9 cellular contexts compared by ENCODE assay signal in the genomic region with DNA sequence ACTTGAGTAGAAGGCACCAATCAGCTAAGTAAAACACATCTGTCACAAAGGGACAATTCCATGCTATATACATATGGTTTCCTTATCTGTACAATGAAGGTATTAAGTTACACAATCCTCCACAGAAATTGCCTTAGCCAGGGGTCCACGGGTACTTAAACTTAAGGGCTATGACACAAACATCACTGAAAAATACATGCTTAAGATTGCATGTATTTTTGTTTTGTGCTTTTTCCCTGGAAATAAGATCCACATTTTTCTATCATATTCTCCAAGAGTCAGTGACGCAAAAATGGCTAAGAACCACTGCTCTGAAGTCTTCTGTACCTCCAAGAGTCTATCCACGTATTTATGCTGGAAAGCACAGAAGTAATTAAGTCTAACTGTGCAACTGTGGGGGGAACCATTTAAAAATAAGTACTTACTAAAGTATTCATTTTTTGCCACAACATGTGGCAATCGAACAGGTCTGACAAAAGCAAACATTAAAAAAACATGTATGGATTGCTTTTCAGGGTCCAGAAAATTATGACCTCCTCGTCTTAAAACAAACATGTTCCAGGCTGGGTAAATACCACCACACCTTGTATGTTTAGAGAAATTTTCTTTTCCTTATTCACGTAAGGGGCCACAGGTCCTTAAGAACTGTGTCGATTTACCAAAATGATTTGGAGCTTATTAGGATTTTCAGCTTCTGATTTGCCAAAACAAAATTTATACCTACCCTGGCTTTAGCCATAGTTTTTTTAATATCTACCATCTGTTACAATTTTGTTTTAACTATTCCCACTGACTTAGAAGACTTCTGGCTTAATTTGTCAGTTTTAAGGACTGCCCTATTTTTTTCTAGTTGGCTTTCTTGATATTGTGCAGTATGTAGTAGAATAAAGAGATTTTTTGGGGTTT. TPM values are rescaled to one million over a fixed set of nuclear protein-coding genes. Genes with fewer than 3 reads are reported as not detected.
DNase-seq lines count a peak whose midpoint lies in the region; ATAC-seq, FAIRE-seq and TF ChIP-seq lines count a peak whose summit lies in the region.
"Had no signal": no experiment of that assay in that cellular context is flagged by ENCODE, and none has a peak within 500 bp of the region (broad histone marks: within the 10 kb centered on the region; RNA-seq: fewer than 3 reads in every experiment).

No MANE protein-coding gene starts in this region.

- H3K27ac ChIP-seq in heart left ventricle, result peak overlapping the region in 9 of 12 donors; percentile 10 to 99 (median 97)
- peak overlapping the region; percentile 46 for H3K27ac ChIP-seq in mesodermal cell (ENCODE audit: low read depth, low read length, severe bottlenecking)
- peak overlapping the region; percentile 98 to 100 for H3K27ac ChIP-seq in uterus

- H3K27me3 ChIP-seq in heart left ventricle (no peaks in the 10 kb centered on the region), uterus (no peaks in the 10 kb centered on the region)

- DNase-seq in heart left ventricle, result no peak
- no peak for DNase-seq in left ventricle myocardium superior
- no peak for DNase-seq in MCF 10A (ENCODE audit: unreplicated experiment)
- no peak for DNase-seq in uterus
- no peak for DNase-seq in hippocampal formation (lab: John Stamatoyannopoulos, UW)
- no peak for DNase-seq in D721Med (ENCODE audit: insufficient read length, low spot score)
- DNase-seq: EL had no signal

- no TSS peak for BruUV-seq in MCF 10A (replicated peaks; lab: Mats Ljungman, UMichigan)

- TF ChIP-seq POLR2A in heart left ventricle (IDR thresholded peaks at IDR 0.05), result no peak
- TF ChIP-seq POLR2A in uterus (IDR thresholded peaks at IDR 0.05), result no peak

- H3K4me3 Mint-ChIP-seq in MCF 10A (ENCODE audit: unreplicated experiment), result peak overlapping the region; percentile 93

- peaks cover 0 to 64% (median 61%) of the 10 kb centered on the region in 9 donors for H3K36me3 ChIP-seq in heart left ventricle
- H3K36me3 ChIP-seq in mesodermal cell (ENCODE audit: control insufficient read depth, insufficient read depth, low read length), result peaks cover 72% of the 10 kb centered on the region
- no peaks in the 10 kb centered on the region for H3K36me3 ChIP-seq in uterus

- ATAC-seq in heart left ventricle (no peak), left ventricle myocardium superior (no peak), GM18873 (IDR thresholded peaks at IDR 0.05; ENCODE audit: low FRiP score, unreplicated experiment) (no peak)

- WGBS in heart left ventricle, 4 donors, result 32 to 41% (median 39%) methylated on average over 7 of the region's 7 CpGs
- WGBS in mesodermal cell (ENCODE audit: insufficient coverage in 2 of 2), 2 experiments, result 73 to 85% methylated on average over 2 to 3 of the region's 7 CpGs

- no peak for FAIRE-seq in D721Med (lab: Jason Lieb, UNC)

- intact Hi-C loops in heart left ventricle (cut with DNase I), result loop anchor here in 8 of 10 donors (5.0 to 10.0 kb wide), 11 partner anchors 63 to 377 kb away; partner anchors contain the start of genes SCAF11 (in 2 of the 8) and SLC38A1 (in 1 of the 8)
- intact Hi-C loops in left ventricle myocardium superior (cut with micrococcal nuclease), result loop anchor here (5.0 kb wide), 1 partner anchor 298 kb away; no protein-coding TSS in a partner anchor
- intact Hi-C loops in MCF 10A (cut with micrococcal nuclease), result loop anchor here (2.0 to 5.0 kb wide), 5 partner anchors 101 to 653 kb away; partner anchors contain the start of genes SCAF11 and SLC38A1
- intact Hi-C loops in uterus (cut with DNase I; ENCODE audit: low total_unique reads), result loop anchor here (10.0 kb wide), 1 partner anchor 295 kb away; no protein-coding TSS in a partner anchor

- H3K9me3 ChIP-seq in heart left ventricle (no peaks in the 10 kb centered on the region), mesodermal cell (ENCODE audit: control insufficient read depth, low read length) (no peaks in the 10 kb centered on the region), uterus (no peaks in the 10 kb centered on the region)

- TF ChIP-seq CTCF in heart left ventricle (IDR thresholded peaks at IDR 0.05) (no peak), MCF 10A (IDR thresholded peaks at IDR 0.05; ENCODE audit: unreplicated experiment) (no peak), uterus (IDR thresholded peaks at IDR 0.05) (no peak), D721Med (IDR thresholded peaks at IDR 0.05; ENCODE audit: insufficient read depth, missing control alignments) (no peak)

- CTCF ChIA-PET in MCF 10A (lab: Yijun Ruan, JAX), result interaction anchor here (0.5 to 2.1 kb wide), 6 partner anchors 14 to 1401 kb away, joined by 3 to 11 read pairs (median 3); no protein-coding TSS in a partner anchor

- H3K36me3 Mint-ChIP-seq in MCF 10A (ENCODE audit: insufficient read depth, unreplicated experiment), result peaks cover 87% of the 10 kb centered on the region

- peaks cover 12% of the 10 kb centered on the region for H3K4me1 Mint-ChIP-seq in MCF 10A (ENCODE audit: insufficient read depth, unreplicated experiment)

- POLR2A ChIA-PET in MCF 10A (lab: Yijun Ruan, JAX), result interaction anchor here (0.6 to 12.5 kb wide), 37 partner anchors 7 to 652 kb away, joined by 3 to 497 read pairs (median 9); partner anchors contain the start of genes SCAF11 and SLC38A1

- H3K9me3 Mint-ChIP-seq in MCF 10A (ENCODE audit: unreplicated experiment), result no peaks in the 10 kb centered on the region

- peak overlapping the region; percentile 98 for H3K27ac Mint-ChIP-seq in MCF 10A (ENCODE audit: low read depth, unreplicated experiment)

- H3K4me3 ChIP-seq in heart left ventricle, result peak overlapping the region; percentile 73 to 95 (median 88)
- peak overlapping the region; percentile 79 for H3K4me3 ChIP-seq in mesodermal cell (ENCODE audit: extremely low read depth, insufficient read depth, low read length, poor library complexity, severe bottlenecking)
- H3K4me3 ChIP-seq in uterus, result peak overlapping the region; percentile 91 to 92

- H3K27me3 Mint-ChIP-seq in MCF 10A (ENCODE audit: insufficient read depth, unreplicated experiment), result no peaks in the 10 kb centered on the region

- peaks cover 10 to 73% (median 62%) of the 10 kb centered on the region in 12 donors for H3K4me1 ChIP-seq in heart left ventricle
- peaks cover 22% of the 10 kb centered on the region for H3K4me1 ChIP-seq in mesodermal cell (ENCODE audit: control insufficient read depth, insufficient read depth, low read length, poor library complexity, severe bottlenecking)
- peaks cover 14% of the 10 kb centered on the region in 2 donors for H3K4me1 ChIP-seq in uterus

RNA-seq across cellular contexts. Expression of gene SLC38A2, which starts 2.8 kb away (rescaled TPM):
- total RNA-seq in heart left ventricle, result 100 to 1,000 TPM in 7 of 9 donors, 10 to 100 TPM in 2; 82.1 to 373 (median 161) TPM
- 100 to 1,000 TPM in 1 of 2 donors, 10 to 100 TPM in 1; 39.7 to 195 TPM for polyA plus RNA-seq in heart left ventricle
- total RNA-seq in left ventricle myocardium superior, result 165 TPM
- total RNA-seq in MCF 10A (2022), result 817 and 1,070 TPM in 2 replicates
- polyA plus RNA-seq in mesodermal cell (2013, experiment 1 of 2), result 343 TPM
- polyA plus RNA-seq in mesodermal cell (2013, experiment 2 of 2), result 332 TPM
- 100 to 1,000 TPM; 234 to 487 (median 372) TPM for total RNA-seq in uterus

Comparison
In these comparisons a context has a peak if more than half of its experiments do, and no peak if none do; other contexts are left out.
1. H3K27ac ChIP-seq: peak in every context shown above with its lines; median percentile 99 in uterus; 97 in heart left ventricle; 46 in mesodermal cell.